Comparison of ENCODE assay signal across 23 cellular contexts in genomic region chr15:60539881-60540613, GRCh38.
DNase-seq lines count a peak whose midpoint lies in the region; ATAC-seq and TF ChIP-seq lines count a peak whose summit lies in the region.
"Had no signal": no experiment of that assay in that cellular context is flagged by ENCODE, and none has a peak within 500 bp of the region (broad histone marks: within the 10 kb centered on the region; RNA-seq: fewer than 3 reads in every experiment).

No MANE protein-coding gene starts in this region.

- no peak overlapping the region for H3K4ac ChIP-seq in mesenchymal stem cell (ENCODE audit: low read depth in 1 of 2, low read length in 2 of 2)

- POLR2A ChIA-PET in activated CD4-positive, alpha-beta T cell treated with anti-CD3 and anti-CD28 coated beads for 36 hours (lab: Charles Lee): interaction anchor here (0.6 to 2.1 kb wide), 5 partner anchors 11 to 683 kb away, joined by 3 to 8 read pairs (median 3); no protein-coding TSS in a partner anchor

- no peak overlapping the region for H2BK15ac ChIP-seq in mesenchymal stem cell (ENCODE audit: low read depth, poor library complexity, severe bottlenecking)

- intact Hi-C loops in activated CD4-positive, alpha-beta T cell treated with anti-CD3 and anti-CD28 coated beads for 36 hours (cut with DNase I, micrococcal nuclease): loop anchor here in 1 of 2 experiments (5.0 kb wide), 1 partner anchor 37 kb away; no protein-coding TSS in a partner anchor

- no peaks in the 10 kb centered on the region for H3K9me3 Mint-ChIP-seq in activated CD4-positive, alpha-beta T cell treated with anti-CD3 and anti-CD28 coated beads for 36 hours (ENCODE audit: low read depth)
- H3K9me3 Mint-ChIP-seq in activated T-helper 17 cell treated with anti-CD3 and anti-CD28 coated beads, Interleukin-2, amount 50 U/mL, for 72 hours: no peaks in the 10 kb centered on the region
- H3K9me3 Mint-ChIP-seq: HFFc6 had no signal

- H3K23ac ChIP-seq in mesenchymal stem cell (ENCODE audit: low read length in 2 of 2): no peak overlapping the region

- no peak overlapping the region for H4K91ac ChIP-seq in mesenchymal stem cell (ENCODE audit: low read length)

- H2BK12ac ChIP-seq in mesenchymal stem cell (ENCODE audit: low read length in 2 of 2): no peak overlapping the region

- H3K4me3 ChIP-seq in GM12865 (ENCODE audit: low read depth, low read length): no peak overlapping the region
- H3K4me3 ChIP-seq in fibroblast of pulmonary artery (replicated peaks; ENCODE audit: low read depth, low read length): no peak overlapping the region
- H3K4me3 ChIP-seq in mesenchymal stem cell (ENCODE audit: insufficient read depth in 1 of 2, low read depth in 1 of 2, low read length in 2 of 2): no peak overlapping the region
- H3K4me3 ChIP-seq: A549, BLaER1, lower lobe of right lung, spleen, suprapubic skin had no signal

- no peak for DNase-seq in activated CD4-positive, alpha-beta T cell treated with anti-CD3 and anti-CD28 coated beads for 36 hours
- no peak for DNase-seq in activated CD4-positive, alpha-beta T cell treated with anti-CD3 and anti-CD28 coated beads, Interleukin-2, amount 50 U/mL, for 1 hour
- peak; percentile 33 for DNase-seq in GM12865 (ENCODE audit: low read depth)
- peak; percentile 8 for DNase-seq in fibroblast of pulmonary artery (ENCODE audit: low read depth)
- DNase-seq in mesenchymal stem cell: no peak
- DNase-seq in NCI-H1417 (lab: John Stamatoyannopoulos, UW): no peak
- DNase-seq: anterior cingulate cortex; central memory CD4-positive, alpha-beta T cell; erythroblast; foreskin melanocyte; HFFc6; hypothalamus; kidney; lower lobe of right lung; NCI-H1417 treated with DMSO at 0.1 percent for 48 hours; NCI-H2107; NCI-H748 treated with DMSO at 0.1 percent for 48 hours; spleen had no signal

- H3K27ac ChIP-seq in mesenchymal stem cell (ENCODE audit: low read length, poor library complexity, severe bottlenecking): no peak overlapping the region
- H3K27ac ChIP-seq: A549, BLaER1, lower lobe of right lung, suprapubic skin had no signal

- H2AFZ ChIP-seq in mesenchymal stem cell (ENCODE audit: low read depth, low read length): no peak overlapping the region

- CTCF ChIA-PET in activated CD4-positive, alpha-beta T cell treated with anti-CD3 and anti-CD28 coated beads for 36 hours (lab: Charles Lee): interaction anchor here (1.0 to 8.2 kb wide), 4 partner anchors 9 to 185 kb away, joined by 3 to 60 read pairs (median 8); no protein-coding TSS in a partner anchor

- H3K4me3 Mint-ChIP-seq in activated CD4-positive, alpha-beta T cell treated with anti-CD3 and anti-CD28 coated beads for 36 hours: no peak overlapping the region
- H3K4me3 Mint-ChIP-seq in activated T-helper 17 cell treated with anti-CD3 and anti-CD28 coated beads, Interleukin-2, amount 50 U/mL, for 72 hours: peak overlapping the region; percentile 82
- H3K4me3 Mint-ChIP-seq: HFFc6 had no signal

- H3K27ac Mint-ChIP-seq in activated CD4-positive, alpha-beta T cell treated with anti-CD3 and anti-CD28 coated beads for 36 hours: peak overlapping the region; percentile 69
- peak overlapping the region; percentile 97 for H3K27ac Mint-ChIP-seq in activated T-helper 17 cell treated with anti-CD3 and anti-CD28 coated beads, Interleukin-2, amount 50 U/mL, for 72 hours
- H3K27ac Mint-ChIP-seq: HFFc6 had no signal

- no peak overlapping the region for H3K9ac ChIP-seq in mesenchymal stem cell (ENCODE audit: low read length)
- H3K9ac ChIP-seq: BLaER1 had no signal

- no peak overlapping the region for H2AK5ac ChIP-seq in mesenchymal stem cell (ENCODE audit: low read length, severe bottlenecking)

- peak; percentile 45 for ATAC-seq in activated CD4-positive, alpha-beta T cell treated with anti-CD3 and anti-CD28 coated beads for 36 hours
- peak; percentile 60 for ATAC-seq in activated T-helper 17 cell treated with anti-CD3 and anti-CD28 coated beads, Interleukin-2, amount 50 U/mL, for 72 hours (replicated peaks)
- ATAC-seq in GM21528 (IDR thresholded peaks at IDR 0.05; ENCODE audit: low FRiP score, unreplicated experiment): no peak
- ATAC-seq: A549, lower lobe of right lung had no signal

- no peaks in the 10 kb centered on the region for H3K36me3 ChIP-seq in mesenchymal stem cell (ENCODE audit: control insufficient read depth in 1 of 2, insufficient read depth in 2 of 2, low read depth in 1 of 2, low read length in 2 of 2)
- H3K36me3 ChIP-seq: BLaER1, lower lobe of right lung, spleen, suprapubic skin had no signal

- H3K36me3 Mint-ChIP-seq in activated CD4-positive, alpha-beta T cell treated with anti-CD3 and anti-CD28 coated beads for 36 hours (ENCODE audit: low read depth): peaks cover 7% of the 10 kb centered on the region
- peaks cover 89% of the 10 kb centered on the region for H3K36me3 Mint-ChIP-seq in activated T-helper 17 cell treated with anti-CD3 and anti-CD28 coated beads, Interleukin-2, amount 50 U/mL, for 72 hours (ENCODE audit: low read depth)

- H3K4me1 Mint-ChIP-seq in activated CD4-positive, alpha-beta T cell treated with anti-CD3 and anti-CD28 coated beads for 36 hours: peaks cover 88% of the 10 kb centered on the region
- peaks cover 71% of the 10 kb centered on the region for H3K4me1 Mint-ChIP-seq in activated T-helper 17 cell treated with anti-CD3 and anti-CD28 coated beads, Interleukin-2, amount 50 U/mL, for 72 hours

- H3K4me2 ChIP-seq in mesenchymal stem cell (ENCODE audit: low read length, poor library complexity, severe bottlenecking): no peak overlapping the region
- H3K4me2 ChIP-seq: A549, BLaER1 had no signal

- WGBS in mesenchymal stem cell: 91% methylated on average over 8 of the region's 8 CpGs

- no peak overlapping the region for H4K8ac ChIP-seq in mesenchymal stem cell (ENCODE audit: low read length)

- H2BK120ac ChIP-seq in mesenchymal stem cell (ENCODE audit: low read depth, low read length): no peak overlapping the region

- H3K79me1 ChIP-seq in mesenchymal stem cell (replicated peaks; ENCODE audit: low read length, poor library complexity, severe bottlenecking): no peaks in the 10 kb centered on the region

- no peak overlapping the region for H2BK5ac ChIP-seq in mesenchymal stem cell (ENCODE audit: low read depth, low read length, poor library complexity, severe bottlenecking)

- H3K27me3 ChIP-seq in mesenchymal stem cell (ENCODE audit: control insufficient read depth in 1 of 2, insufficient read depth in 1 of 2, low read length in 2 of 2): no peaks in the 10 kb centered on the region
- H3K27me3 ChIP-seq: BLaER1, spleen, suprapubic skin had no signal

- H3K4me1 ChIP-seq in mesenchymal stem cell (ENCODE audit: control insufficient read depth, insufficient read depth, low read depth, low read length): peaks cover 4% of the 10 kb centered on the region
- H3K4me1 ChIP-seq: A549 had no signal

- TF ChIP-seq CTCF in GM12865 (IDR thresholded peaks at IDR 0.05; ENCODE audit: insufficient read depth, low read depth, low read length, missing control alignments) (no peak), fibroblast of pulmonary artery (IDR thresholded peaks at IDR 0.05; ENCODE audit: low read length, missing control alignments) (no peak)

- no peaks in the 10 kb centered on the region for H3K9me3 ChIP-seq in mesenchymal stem cell (ENCODE audit: control insufficient read depth, low read length)
- H3K9me3 ChIP-seq: A549, BLaER1, lower lobe of right lung, spleen, suprapubic skin had no signal

- no peak overlapping the region for H3K18ac ChIP-seq in mesenchymal stem cell (ENCODE audit: low read depth in 1 of 2, low read length in 2 of 2)

- H3K27me3 Mint-ChIP-seq in activated CD4-positive, alpha-beta T cell treated with anti-CD3 and anti-CD28 coated beads for 36 hours: no peaks in the 10 kb centered on the region
- H3K27me3 Mint-ChIP-seq in activated T-helper 17 cell treated with anti-CD3 and anti-CD28 coated beads, Interleukin-2, amount 50 U/mL, for 72 hours: no peaks in the 10 kb centered on the region

- H3K14ac ChIP-seq in mesenchymal stem cell (ENCODE audit: low read length in 2 of 2): no peak overlapping the region

Comparison
In these comparisons a context has a peak if more than half of its experiments do, and no peak if none do; other contexts are left out.
1. DNase-seq: peak in GM12865 (single experiment) and fibroblast of pulmonary artery (single experiment); none in activated CD4-positive, alpha-beta T cell treated with anti-CD3 and anti-CD28 coated beads for 36 hours (single experiment), activated CD4-positive, alpha-beta T cell treated with anti-CD3 and anti-CD28 coated beads, Interleukin-2, amount 50 U/mL, for 1 hour (single experiment), mesenchymal stem cell (single experiment) and NCI-H1417 (0 of 3).